In the genomic region with DNA sequence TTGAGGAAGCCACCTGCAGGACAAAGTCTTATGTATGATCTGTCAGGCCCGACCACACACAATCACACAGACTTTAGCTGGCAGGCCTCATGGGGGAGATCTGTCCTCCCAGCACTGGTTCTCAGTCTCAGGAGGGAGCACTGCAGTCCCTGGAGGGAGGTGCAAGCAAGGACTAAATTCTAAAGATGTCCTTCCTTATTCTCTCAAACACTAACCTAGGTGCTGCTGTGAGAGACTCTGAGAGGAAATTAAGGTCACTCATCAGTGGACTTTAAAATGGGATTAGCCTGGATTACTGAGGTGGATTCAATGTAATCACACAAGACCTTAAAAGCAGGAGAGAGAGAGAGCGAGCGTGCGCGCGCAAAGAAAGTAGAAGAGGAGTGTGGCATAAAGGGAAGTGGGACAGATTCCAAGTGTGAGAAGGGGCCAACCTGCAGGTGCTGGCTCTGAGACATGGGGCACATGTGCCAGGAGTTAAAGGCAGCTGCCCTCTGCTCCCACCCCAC, we compare ENCODE assay signal across 10 cellular contexts. TPM values are rescaled to one million over a fixed set of nuclear protein-coding genes. Genes with fewer than 3 reads are reported as not detected.
A peak's percentile ranks its signal among the peaks of the same experiment; 100 is the strongest.
DNase-seq lines count a peak whose midpoint lies in the region; ATAC-seq and TF ChIP-seq lines count a peak whose summit lies in the region.
"Had no signal": no experiment of that assay in that cellular context is flagged by ENCODE, and none has a peak within 500 bp of the region (broad histone marks: within the 10 kb centered on the region; RNA-seq: fewer than 3 reads in every experiment).

No MANE protein-coding gene starts in this region.

- no peak for TF ChIP-seq CTCF in progenitor cell of endocrine pancreas (IDR thresholded peaks at IDR 0.05; ENCODE audit: unreplicated experiment)

- H3K36me3 Mint-ChIP-seq in activated CD4-positive, alpha-beta T cell treated with anti-CD3 and anti-CD28 coated beads for 36 hours (ENCODE audit: low read depth) = peaks cover 27% of the 10 kb centered on the region
- peaks cover 33% of the 10 kb centered on the region for H3K36me3 Mint-ChIP-seq in activated T-helper 2 cell treated with anti-CD3 and anti-CD28 coated beads, Interferon-gamma antibody, Interleukin-2, Interleukin-4, amounts not matched to agents 10 μg/mL and 5 μg/mL and 100 μg/mL, durations not matched to agents 14 hours and 24 hours and 36 hours (ENCODE audit: low read depth)
- H3K36me3 Mint-ChIP-seq in progenitor cell of endocrine pancreas (ENCODE audit: insufficient read depth) = peaks cover 9% of the 10 kb centered on the region

- no peak for DNase-seq in activated CD4-positive, alpha-beta T cell treated with anti-CD3 and anti-CD28 coated beads for 36 hours
- no peak for DNase-seq in activated CD4-positive, alpha-beta T cell treated with anti-CD3 and anti-CD28 coated beads, Interleukin-2, amount 50 U/mL, for 48 hours
- DNase-seq in activated T-helper 2 cell treated with anti-CD3 and anti-CD28 coated beads, Interferon-gamma antibody, Interleukin-2, Interleukin-4, amounts not matched to agents 10 μg/mL and 5 μg/mL and 100 μg/mL, durations not matched to agents 14 hours and 24 hours and 36 hours (ENCODE audit: low spot score) = no peak
- DNase-seq in progenitor cell of endocrine pancreas (ENCODE audit: low spot score, unreplicated experiment) (no peak), NCI-H1436 treated with DMSO at 0.1 percent for 48 hours (lab: John Stamatoyannopoulos, UW) (no peak)
- no peak for DNase-seq in activated naive CD4-positive, alpha-beta T cell (lab: John Stamatoyannopoulos, UW)
- DNase-seq: tibial artery had no signal

- CTCF ChIA-PET in activated CD4-positive, alpha-beta T cell treated with anti-CD3 and anti-CD28 coated beads for 36 hours (lab: Charles Lee) = no interaction called here

- H3K4me1 Mint-ChIP-seq in activated CD4-positive, alpha-beta T cell treated with anti-CD3 and anti-CD28 coated beads for 36 hours = peaks cover 10% of the 10 kb centered on the region
- peaks cover 34% of the 10 kb centered on the region for H3K4me1 Mint-ChIP-seq in activated T-helper 2 cell treated with anti-CD3 and anti-CD28 coated beads, Interferon-gamma antibody, Interleukin-2, Interleukin-4, amounts not matched to agents 10 μg/mL and 5 μg/mL and 100 μg/mL, durations not matched to agents 14 hours and 24 hours and 36 hours (ENCODE audit: low read depth)
- H3K4me1 Mint-ChIP-seq in progenitor cell of endocrine pancreas (ENCODE audit: low read depth) = peaks cover 7% of the 10 kb centered on the region

- intact Hi-C loops in activated CD4-positive, alpha-beta T cell treated with anti-CD3 and anti-CD28 coated beads for 36 hours (cut with DNase I, micrococcal nuclease) = no loop called here
- intact Hi-C loops in activated T-helper 2 cell treated with anti-CD3 and anti-CD28 coated beads, Interferon-gamma antibody, Interleukin-2, Interleukin-4, amounts not matched to agents 10 μg/mL and 5 μg/mL and 100 μg/mL, durations not matched to agents 14 hours and 24 hours and 36 hours (cut with micrococcal nuclease) = no loop called here

- H3K27me3 Mint-ChIP-seq in activated CD4-positive, alpha-beta T cell treated with anti-CD3 and anti-CD28 coated beads for 36 hours = no peaks in the 10 kb centered on the region
- no peaks in the 10 kb centered on the region for H3K27me3 Mint-ChIP-seq in activated T-helper 2 cell treated with anti-CD3 and anti-CD28 coated beads, Interferon-gamma antibody, Interleukin-2, Interleukin-4, amounts not matched to agents 10 μg/mL and 5 μg/mL and 100 μg/mL, durations not matched to agents 14 hours and 24 hours and 36 hours (ENCODE audit: low read depth)
- H3K27me3 Mint-ChIP-seq in progenitor cell of endocrine pancreas = no peaks in the 10 kb centered on the region

- POLR2A ChIA-PET in activated CD4-positive, alpha-beta T cell treated with anti-CD3 and anti-CD28 coated beads for 36 hours (lab: Charles Lee) = no interaction called here

- peak overlapping the region; percentile 27 for H3K27ac Mint-ChIP-seq in activated CD4-positive, alpha-beta T cell treated with anti-CD3 and anti-CD28 coated beads for 36 hours
- H3K27ac Mint-ChIP-seq in activated T-helper 2 cell treated with anti-CD3 and anti-CD28 coated beads, Interferon-gamma antibody, Interleukin-2, Interleukin-4, amounts not matched to agents 10 μg/mL and 5 μg/mL and 100 μg/mL, durations not matched to agents 14 hours and 24 hours and 36 hours = peak overlapping the region; percentile 10
- peak overlapping the region; percentile 4 for H3K27ac Mint-ChIP-seq in progenitor cell of endocrine pancreas

- H3K9me3 Mint-ChIP-seq in activated CD4-positive, alpha-beta T cell treated with anti-CD3 and anti-CD28 coated beads for 36 hours (ENCODE audit: low read depth) = no peaks in the 10 kb centered on the region
- no peaks in the 10 kb centered on the region for H3K9me3 Mint-ChIP-seq in activated T-helper 2 cell treated with anti-CD3 and anti-CD28 coated beads, Interferon-gamma antibody, Interleukin-2, Interleukin-4, amounts not matched to agents 10 μg/mL and 5 μg/mL and 100 μg/mL, durations not matched to agents 14 hours and 24 hours and 36 hours
- no peaks in the 10 kb centered on the region for H3K9me3 Mint-ChIP-seq in progenitor cell of endocrine pancreas (ENCODE audit: low read depth)

- H3K4me3 Mint-ChIP-seq in activated CD4-positive, alpha-beta T cell treated with anti-CD3 and anti-CD28 coated beads for 36 hours = no peak overlapping the region
- no peak overlapping the region for H3K4me3 Mint-ChIP-seq in activated T-helper 2 cell treated with anti-CD3 and anti-CD28 coated beads, Interferon-gamma antibody, Interleukin-2, Interleukin-4, amounts not matched to agents 10 μg/mL and 5 μg/mL and 100 μg/mL, durations not matched to agents 14 hours and 24 hours and 36 hours (ENCODE audit: low read depth)
- H3K4me3 Mint-ChIP-seq in progenitor cell of endocrine pancreas (ENCODE audit: low read depth) = no peak overlapping the region

- ATAC-seq in activated CD4-positive, alpha-beta T cell treated with anti-CD3 and anti-CD28 coated beads for 36 hours = no peak
- peak; percentile 76 for ATAC-seq in HG02981 (IDR thresholded peaks at IDR 0.05; ENCODE audit: unreplicated experiment)
- no peak for ATAC-seq in GM19035 (IDR thresholded peaks at IDR 0.05; ENCODE audit: unreplicated experiment)
- ATAC-seq: Panc1 had no signal

RNA-seq across cellular contexts. Expression of a gene that starts 14.3 kb away (rescaled TPM):
- 100 to 1,000 TPM; 150 to 152 TPM for total RNA-seq in activated CD4-positive, alpha-beta T cell treated with anti-CD3 and anti-CD28 coated beads for 36 hours
- 129 and 134 TPM in 2 replicates for total RNA-seq in activated T-helper 2 cell treated with anti-CD3 and anti-CD28 coated beads, Interferon-gamma antibody, Interleukin-2, Interleukin-4, amounts not matched to agents 10 μg/mL and 5 μg/mL and 100 μg/mL, durations not matched to agents 14 hours and 24 hours and 36 hours
- 97.9 and 101 TPM in 2 replicates for total RNA-seq in progenitor cell of endocrine pancreas

RNA-seq across cellular contexts. Expression of a gene that starts 26.5 kb away (rescaled TPM):
- under 1 TPM in 1 of 2 experiments, not detected in 1; 0.02 TPM for total RNA-seq in activated CD4-positive, alpha-beta T cell treated with anti-CD3 and anti-CD28 coated beads for 36 hours
- total RNA-seq in activated T-helper 2 cell treated with anti-CD3 and anti-CD28 coated beads, Interferon-gamma antibody, Interleukin-2, Interleukin-4, amounts not matched to agents 10 μg/mL and 5 μg/mL and 100 μg/mL, durations not matched to agents 14 hours and 24 hours and 36 hours = 0.05 TPM in 1 of 2 replicates, not detected in the other
- 0.12 and 0.13 TPM in 2 replicates for total RNA-seq in progenitor cell of endocrine pancreas

RNA-seq across cellular contexts. Expression of a gene that starts 48.9 kb away (rescaled TPM):
- 10 to 100 TPM in 1 of 2 experiments, 1 to 10 TPM in 1; 8.2 to 12.2 TPM for total RNA-seq in activated CD4-positive, alpha-beta T cell treated with anti-CD3 and anti-CD28 coated beads for 36 hours
- 12.7 and 15.2 TPM in 2 replicates for total RNA-seq in activated T-helper 2 cell treated with anti-CD3 and anti-CD28 coated beads, Interferon-gamma antibody, Interleukin-2, Interleukin-4, amounts not matched to agents 10 μg/mL and 5 μg/mL and 100 μg/mL, durations not matched to agents 14 hours and 24 hours and 36 hours
- 25.6 and 25.9 TPM in 2 replicates for total RNA-seq in progenitor cell of endocrine pancreas
